In the genomic region with DNA sequence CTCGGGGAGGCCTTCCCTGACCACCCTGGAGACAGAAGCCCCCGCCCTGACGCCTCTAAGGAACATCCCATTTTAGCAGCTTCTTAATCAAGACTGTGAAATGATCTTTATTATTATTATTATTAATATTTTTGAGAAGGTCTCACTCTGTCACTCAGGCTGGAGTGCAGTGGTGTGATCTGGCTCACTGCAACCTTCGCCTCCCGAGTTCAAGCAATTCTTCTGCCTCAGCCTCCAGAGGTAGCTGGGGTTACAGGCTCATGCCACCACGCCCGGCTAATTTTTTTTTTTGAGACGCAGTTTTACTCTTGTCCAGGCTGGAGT, we compare ENCODE assay signal across 1 cellular context.
TF ChIP-seq lines count a peak whose summit lies in the region.

No MANE protein-coding gene starts in this region.

TF ChIP-seq in GM12878, 131 proteins besides CTCF, POLR2A, EP300 and RAD21:
- TF ChIP-seq, protein P1, sequence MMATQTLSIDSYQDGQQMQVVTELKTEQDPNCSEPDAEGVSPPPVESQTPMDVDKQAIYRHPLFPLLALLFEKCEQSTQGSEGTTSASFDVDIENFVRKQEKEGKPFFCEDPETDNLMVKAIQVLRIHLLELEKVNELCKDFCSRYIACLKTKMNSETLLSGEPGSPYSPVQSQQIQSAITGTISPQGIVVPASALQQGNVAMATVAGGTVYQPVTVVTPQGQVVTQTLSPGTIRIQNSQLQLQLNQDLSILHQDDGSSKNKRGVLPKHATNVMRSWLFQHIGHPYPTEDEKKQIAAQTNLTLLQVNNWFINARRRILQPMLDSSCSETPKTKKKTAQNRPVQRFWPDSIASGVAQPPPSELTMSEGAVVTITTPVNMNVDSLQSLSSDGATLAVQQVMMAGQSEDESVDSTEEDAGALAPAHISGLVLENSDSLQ (IDR thresholded peaks at IDR 0.05), result peak; percentile 6; the same call in 1 of the 2 replicates
- TF ChIP-seq, protein P2, sequence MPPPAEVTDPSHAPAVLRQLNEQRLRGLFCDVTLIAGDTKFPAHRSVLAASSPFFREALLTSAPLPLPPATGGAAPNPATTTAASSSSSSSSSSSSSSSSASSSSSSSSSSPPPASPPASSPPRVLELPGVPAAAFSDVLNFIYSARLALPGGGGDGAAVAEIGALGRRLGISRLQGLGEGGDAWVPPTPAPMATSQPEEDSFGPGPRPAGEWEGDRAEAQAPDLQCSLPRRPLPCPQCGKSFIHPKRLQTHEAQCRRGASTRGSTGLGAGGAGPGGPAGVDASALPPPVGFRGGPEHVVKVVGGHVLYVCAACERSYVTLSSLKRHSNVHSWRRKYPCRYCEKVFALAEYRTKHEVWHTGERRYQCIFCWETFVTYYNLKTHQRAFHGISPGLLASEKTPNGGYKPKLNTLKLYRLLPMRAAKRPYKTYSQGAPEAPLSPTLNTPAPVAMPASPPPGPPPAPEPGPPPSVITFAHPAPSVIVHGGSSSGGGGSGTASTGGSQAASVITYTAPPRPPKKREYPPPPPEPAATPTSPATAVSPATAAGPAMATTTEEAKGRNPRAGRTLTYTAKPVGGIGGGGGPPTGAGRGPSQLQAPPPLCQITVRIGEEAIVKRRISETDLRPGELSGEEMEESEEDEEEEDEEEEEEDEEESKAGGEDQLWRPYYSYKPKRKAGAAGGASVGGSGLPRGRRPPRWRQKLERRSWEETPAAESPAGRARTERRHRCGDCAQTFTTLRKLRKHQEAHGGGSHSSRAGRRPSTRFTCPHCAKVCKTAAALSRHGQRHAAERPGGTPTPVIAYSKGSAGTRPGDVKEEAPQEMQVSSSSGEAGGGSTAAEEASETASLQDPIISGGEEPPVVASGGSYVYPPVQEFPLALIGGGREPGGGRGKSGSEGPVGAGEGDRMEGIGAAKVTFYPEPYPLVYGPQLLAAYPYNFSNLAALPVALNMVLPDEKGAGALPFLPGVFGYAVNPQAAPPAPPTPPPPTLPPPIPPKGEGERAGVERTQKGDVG (CRISPR knock-in tag; IDR thresholded peaks at IDR 0.05), result no peak
- TF ChIP-seq PAX5 (IDR thresholded peaks at IDR 0.05; ENCODE audit: borderline replicate concordance, low read depth, low read length) (no peak), NFXL1 (IDR thresholded peaks at IDR 0.05; ENCODE audit: borderline replicate concordance) (no peak), ETV6 (conservative IDR thresholded peaks at IDR 0.05 in 1 of 2, IDR thresholded peaks at IDR 0.05 in 1 of 2; ENCODE audit: borderline replicate concordance in 1 of 2, low read depth in 1 of 2) (no peak)
